Comparison of ENCODE assay signal across 13 cellular contexts in the genomic region with DNA sequence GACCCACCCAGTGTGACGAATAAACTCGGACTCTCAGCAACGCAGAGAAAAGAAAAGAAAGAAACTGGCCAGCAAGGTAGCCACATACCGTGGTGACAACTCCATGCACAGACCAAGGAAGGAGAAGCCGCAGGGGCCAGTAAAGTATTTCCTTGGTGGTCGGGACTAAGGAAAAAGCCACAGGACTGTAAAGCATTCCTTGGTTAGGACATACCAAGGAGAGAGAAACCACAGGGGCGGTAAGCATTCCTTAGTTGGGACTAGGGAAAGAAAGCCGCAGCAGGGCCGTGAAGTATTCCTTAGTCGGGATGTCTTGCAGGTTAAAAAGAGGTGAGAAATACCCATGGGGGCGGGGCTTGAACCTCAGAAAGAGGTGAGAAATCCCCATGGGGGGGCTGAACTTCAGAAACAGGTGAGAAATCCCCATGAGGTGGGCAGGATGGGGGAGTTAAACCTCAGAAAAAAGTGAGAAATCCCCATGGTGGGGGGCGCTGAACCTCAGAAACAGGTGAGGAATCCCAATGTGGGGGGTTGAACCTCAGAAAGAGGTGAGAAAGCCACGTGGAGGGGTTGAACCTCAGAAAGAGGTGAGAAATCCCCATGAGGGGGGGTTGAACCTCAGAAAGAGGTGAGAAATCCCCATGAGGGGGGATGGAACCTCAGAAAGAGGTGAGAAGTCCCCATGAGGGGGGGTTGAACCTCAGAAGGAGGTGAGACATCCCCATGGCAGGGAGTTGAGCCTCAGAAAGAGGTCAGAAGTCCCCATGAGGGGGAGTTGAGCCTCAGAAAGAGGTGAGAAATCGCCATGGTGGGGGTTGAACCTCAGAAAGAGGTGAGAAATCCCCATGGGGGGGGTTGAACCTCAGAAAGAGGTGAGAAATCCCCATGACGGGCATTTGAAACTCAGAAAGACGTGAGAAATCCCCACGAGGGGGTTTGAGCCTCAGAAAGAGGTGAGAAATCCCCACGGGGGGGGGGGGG. TPM values are rescaled to one million over a fixed set of nuclear protein-coding genes. Genes with fewer than 3 reads are reported as not detected.
DNase-seq lines count a peak whose midpoint lies in the region; ATAC-seq, FAIRE-seq and TF ChIP-seq lines count a peak whose summit lies in the region.
"Had no signal": no experiment of that assay in that cellular context is flagged by ENCODE, and none has a peak within 500 bp of the region (broad histone marks: within the 10 kb centered on the region; RNA-seq: fewer than 3 reads in every experiment).

No MANE protein-coding gene starts in this region.

- TF ChIP-seq EP300 in GM12878 (IDR thresholded peaks at IDR 0.05; ENCODE audit: borderline replicate concordance in 1 of 2, control insufficient read depth in 1 of 2, low read depth in 2 of 2, low read length in 2 of 2), result peak in 1 of 2 experiments; percentile 5; a peak in 1 of 4 replicates

- H3K4me3 Mint-ChIP-seq in T-helper 2 cell treated with Interferon-gamma antibody and Interleukin-4, amounts not matched to agents 5 μg/mL and 100 μg/mL, for 36 hours, result no peak overlapping the region
- H3K4me3 Mint-ChIP-seq: T-helper 1 cell treated with Interleukin-12 subunit alpha and Interleukin-12 subunit beta and Interleukin-4 antibody, amounts not matched to agents 30 μg/mL and 1 μg/mL, for 36 hours had no signal

- no peak for FAIRE-seq in GM12878 (lab: Jason Lieb, UNC)
- FAIRE-seq: colon had no signal

- H3K27ac Mint-ChIP-seq in T-helper 2 cell treated with Interferon-gamma antibody and Interleukin-4, amounts not matched to agents 5 μg/mL and 100 μg/mL, for 36 hours, result no peak overlapping the region

- H3K9me3 Mint-ChIP-seq in T-helper 2 cell treated with Interferon-gamma antibody and Interleukin-4, amounts not matched to agents 5 μg/mL and 100 μg/mL, for 36 hours, result no peaks in the 10 kb centered on the region

- POLR2A ChIA-PET in GM12878 (lab: Charles Lee), result no interaction called here

- peak; percentile 28 for DNase-seq in GM06990 (ENCODE audit: extremely low read depth, insufficient read length)
- peak; percentile 14 for DNase-seq in T-helper 2 cell treated with Interferon-gamma antibody and Interleukin-4, amounts not matched to agents 5 μg/mL and 100 μg/mL, for 36 hours (ENCODE audit: low spot score)
- no peak for DNase-seq in GM12878 (ENCODE audit: low read depth, low spot score)
- peak; percentile 25 for DNase-seq in skeletal muscle cell (ENCODE audit: low read depth)
- no peak for DNase-seq in NCI-H748 treated with DMSO at 0.1 percent for 48 hours (lab: John Stamatoyannopoulos, UW)
- DNase-seq in NCI-H2227 treated with DMSO at 0.1 percent for 48 hours (lab: John Stamatoyannopoulos, UW), result no peak
- DNase-seq in NCI-H2196 (lab: John Stamatoyannopoulos, UW; ENCODE audit: unreplicated experiment), result no peak
- DNase-seq: left cardiac atrium, NCI-H2171 treated with DMSO at 0.1 percent for 48 hours, spleen had no signal

- no peak for TF ChIP-seq CTCF in GM06990 (IDR thresholded peaks at IDR 0.05; ENCODE audit: insufficient read depth, low read length, poor library complexity, severe bottlenecking)
- TF ChIP-seq CTCF in GM12878 (IDR thresholded peaks at IDR 0.05 in 2 of 3, conservative IDR thresholded peaks at IDR 0.05 in 1 of 3; ENCODE audit: control insufficient read depth in 2 of 3, extremely low read depth in 1 of 3, insufficient read depth in 1 of 3, low read depth in 3 of 3, low read length in 3 of 3), result no peak

- WGBS in GM12878 (ENCODE audit: insufficient coverage, insufficient replicate concordance, low lambda C conversion rate, missing lambda C conversion rate), result 54% methylated on average over 14 of the region's 18 CpGs

- no peaks in the 10 kb centered on the region for H3K27me3 Mint-ChIP-seq in T-helper 2 cell treated with Interferon-gamma antibody and Interleukin-4, amounts not matched to agents 5 μg/mL and 100 μg/mL, for 36 hours (ENCODE audit: low read depth)

- peaks cover 13% of the 10 kb centered on the region for H3K4me1 Mint-ChIP-seq in T-helper 2 cell treated with Interferon-gamma antibody and Interleukin-4, amounts not matched to agents 5 μg/mL and 100 μg/mL, for 36 hours (ENCODE audit: low read depth)

- no peak overlapping the region for H2AFZ ChIP-seq in GM12878 (ENCODE audit: control insufficient read depth, low read depth, low read length)

- BruUV-seq in GM12878 (replicated peaks; lab: Mats Ljungman, UMichigan), result no TSS peak

- no peak for TF ChIP-seq RAD21 in GM12878 (IDR thresholded peaks at IDR 0.05; ENCODE audit: insufficient read depth, low read depth, low read length)

- H4K20me1 ChIP-seq in GM12878 (ENCODE audit: control insufficient read depth, insufficient read depth), result no peaks in the 10 kb centered on the region

- no peak overlapping the region for H3K4me2 ChIP-seq in GM12878 (ENCODE audit: control insufficient read depth, insufficient read depth)

- H3K9ac ChIP-seq in GM12878 (ENCODE audit: control insufficient read depth, insufficient read depth, low read length), result no peak overlapping the region

- CTCF ChIA-PET in GM12878 (lab: Yijun Ruan, JAX), result no interaction called here

- no peaks in the 10 kb centered on the region for H3K36me3 ChIP-seq in GM06990 (ENCODE audit: control insufficient read depth, insufficient read depth, low read length)
- H3K36me3 ChIP-seq in GM12878 (ENCODE audit: control insufficient read depth in 2 of 2, insufficient read depth in 2 of 2, low read length in 1 of 2), result no peaks in the 10 kb centered on the region
- H3K36me3 ChIP-seq: spleen had no signal

- intact Hi-C loops in GM12878 (cut with micrococcal nuclease; ENCODE audit: unreplicated experiment), result no loop called here

- peaks cover 7% of the 10 kb centered on the region; the same call in 2 of the 3 replicates for H3K9me3 ChIP-seq in GM12878 (replicated peaks; ENCODE audit: control insufficient read depth, insufficient read depth, low read length)
- H3K9me3 ChIP-seq: spleen had no signal

- in situ Hi-C loops in GM12878 (cut with MboI), result no loop called here

- H3K79me2 ChIP-seq in GM12878 (ENCODE audit: control insufficient read depth, insufficient read depth, low read length), result no peaks in the 10 kb centered on the region

- H3K36me3 Mint-ChIP-seq in T-helper 2 cell treated with Interferon-gamma antibody and Interleukin-4, amounts not matched to agents 5 μg/mL and 100 μg/mL, for 36 hours (ENCODE audit: low read depth), result no peaks in the 10 kb centered on the region

- 0 out of 2 replicates have a peak, but pooled peaks cover 3% of the 10 kb centered on the region for H3K4me1 ChIP-seq in GM12878 (ENCODE audit: control insufficient read depth, insufficient read depth, low read length)

- SMC1A ChIA-PET in GM12878 (lab: Charles Lee; ENCODE audit: uncharacterized antibody, unreplicated experiment), result no interaction called here

- ATAC-seq in GM12878 (peak; percentile 34), GM21367 (IDR thresholded peaks at IDR 0.05; ENCODE audit: unreplicated experiment) (no peak)
- ATAC-seq: left cardiac atrium had no signal

- no peak for TF ChIP-seq POLR2A in GM12878 (IDR thresholded peaks at IDR 0.05; ENCODE audit: low read depth, low read length)

- H3K4me3 ChIP-seq in GM06990 (replicated peaks; ENCODE audit: low read depth, low read length) (no peak overlapping the region), GM12878 (no peak overlapping the region), skeletal muscle cell (ENCODE audit: low read depth, low read length) (no peak overlapping the region)
- H3K4me3 ChIP-seq: spleen had no signal

- RAD21 ChIA-PET in GM12878 (lab: Charles Lee; ENCODE audit: unreplicated experiment), result interaction anchor here (0.6 kb wide), 1 partner anchor 211 kb away, joined by 4 read pairs; no protein-coding TSS in a partner anchor

- H3K27ac ChIP-seq in GM12878 (ENCODE audit: control insufficient read depth, insufficient read depth), result peak overlapping the region; percentile 66

- H3K27me3 ChIP-seq in GM06990 (replicated peaks; ENCODE audit: control insufficient read depth, insufficient read depth, low read length) (no peaks in the 10 kb centered on the region), GM12878 (replicated peaks in 1 of 2; ENCODE audit: control insufficient read depth in 2 of 2, insufficient read depth in 2 of 2, low read length in 1 of 2) (no peaks in the 10 kb centered on the region)
- H3K27me3 ChIP-seq: spleen had no signal

RNA-seq across cellular contexts. Expression of a gene that starts 14.0 kb away (rescaled TPM):
- total RNA-seq in GM12878 (2013; cell fraction: nucleolus; rRNA removed), result 37.9 and 40.2 TPM in 2 replicates
- 18.8 and 23.7 TPM in 2 replicates for total RNA-seq in GM12878 (2014; rRNA removed)
- total RNA-seq in GM12878 (2014; rRNA removed; fragmentation: Illumina TruSeq; extraction: Trizol), result 21.8 and 22.2 TPM in 2 replicates
- 18.6 and 19.1 TPM in 2 replicates for total RNA-seq in GM12878 (2021)
- polyA plus RNA-seq in GM12878 (2011; ENCODE audit: low read depth), result 6.2 TPM
- polyA plus RNA-seq in GM12878 (2011; rRNA removed), result 28.5 and 48.0 TPM in 2 replicates
- polyA plus RNA-seq in GM12878 (2011; cell fraction: cytosol; rRNA removed), result 8.2 and 8.8 TPM in 2 replicates
- 26.1 and 33.0 TPM in 2 replicates for polyA plus RNA-seq in GM12878 (2011; cell fraction: nucleus; rRNA removed)
- 11.0 and 18.0 TPM in 2 replicates for polyA plus RNA-seq in GM12878 (2012)
- polyA plus RNA-seq in GM12878 (2014; fragmentation: Illumina TruSeq; extraction: Trizol), result 21.3 and 28.7 TPM in 2 replicates
- 1 to 10 TPM; 5.8 to 8.2 TPM for polyA plus RNA-seq in GM12878 (2014; fragmentation: Nextera tagmentation; extraction: Ambion mirVana)
- 14.7 and 17.3 TPM in 2 replicates for polyA plus RNA-seq in GM12878 (2014; rRNA removed)
- 10 to 100 TPM; 15.2 to 15.8 TPM for polyA plus RNA-seq in GM12878 (2016; fragmentation: Nextera tagmentation; extraction: Ambion mirVana)
- 11.2 and 18.2 TPM in 2 replicates for polyA minus RNA-seq in GM12878 (2011; rRNA and poly(A)+ RNA removed)
- polyA minus RNA-seq in GM12878 (2011; cell fraction: cytosol; rRNA and poly(A)+ RNA removed), result 9.2 and 10.3 TPM in 2 replicates
- 16.2 and 18.4 TPM in 2 replicates for polyA minus RNA-seq in GM12878 (2011; cell fraction: nucleus; rRNA and poly(A)+ RNA removed)

RNA-seq across cellular contexts. Expression of a gene that starts 59.0 kb away (rescaled TPM):
- total RNA-seq in GM12878 (2013; cell fraction: nucleolus; rRNA removed), result 35.9 and 37.6 TPM in 2 replicates
- 18.2 and 19.8 TPM in 2 replicates for total RNA-seq in GM12878 (2014; rRNA removed)
- total RNA-seq in GM12878 (2014; rRNA removed; fragmentation: Illumina TruSeq; extraction: Trizol), result 26.8 and 28.4 TPM in 2 replicates
- 42.6 and 45.5 TPM in 2 replicates for total RNA-seq in GM12878 (2021)
- polyA plus RNA-seq in GM12878 (2011; ENCODE audit: low read depth), result 21.4 TPM
- 24.4 and 39.5 TPM in 2 replicates for polyA plus RNA-seq in GM12878 (2011; rRNA removed)
- 8.6 and 15.4 TPM in 2 replicates for polyA plus RNA-seq in GM12878 (2011; cell fraction: cytosol; rRNA removed)
- polyA plus RNA-seq in GM12878 (2011; cell fraction: nucleus; rRNA removed), result 12.5 and 13.8 TPM in 2 replicates
- polyA plus RNA-seq in GM12878 (2012), result 38.1 and 40.2 TPM in 2 replicates
- polyA plus RNA-seq in GM12878 (2014; fragmentation: Illumina TruSeq; extraction: Trizol), result 46.5 and 59.6 TPM in 2 replicates
- 10 to 100 TPM; 16.7 to 22.0 TPM for polyA plus RNA-seq in GM12878 (2014; fragmentation: Nextera tagmentation; extraction: Ambion mirVana)
- 21.3 and 22.3 TPM in 2 replicates for polyA plus RNA-seq in GM12878 (2014; rRNA removed)
- 10 to 100 TPM; 19.4 to 20.5 TPM for polyA plus RNA-seq in GM12878 (2016; fragmentation: Nextera tagmentation; extraction: Ambion mirVana)
- polyA minus RNA-seq in GM12878 (2011; rRNA and poly(A)+ RNA removed), result 12.8 and 19.6 TPM in 2 replicates
- 9.0 and 11.2 TPM in 2 replicates for polyA minus RNA-seq in GM12878 (2011; cell fraction: cytosol; rRNA and poly(A)+ RNA removed)
- polyA minus RNA-seq in GM12878 (2011; cell fraction: nucleus; rRNA and poly(A)+ RNA removed), result 6.9 and 10.0 TPM in 2 replicates

Comparison
In these comparisons a context has a peak if more than half of its experiments do, and no peak if none do; other contexts are left out.
1. DNase-seq: peak in GM06990 (single experiment), T-helper 2 cell treated with Interferon-gamma antibody and Interleukin-4, amounts not matched to agents 5 μg/mL and 100 μg/mL, for 36 hours (single experiment) and skeletal muscle cell (single experiment); none in GM12878 (single experiment), NCI-H748 treated with DMSO at 0.1 percent for 48 hours (single experiment), NCI-H2227 treated with DMSO at 0.1 percent for 48 hours (single experiment) and NCI-H2196 (single experiment).